Comparison of ENCODE assay signal across 1 cellular context in the genomic region with DNA sequence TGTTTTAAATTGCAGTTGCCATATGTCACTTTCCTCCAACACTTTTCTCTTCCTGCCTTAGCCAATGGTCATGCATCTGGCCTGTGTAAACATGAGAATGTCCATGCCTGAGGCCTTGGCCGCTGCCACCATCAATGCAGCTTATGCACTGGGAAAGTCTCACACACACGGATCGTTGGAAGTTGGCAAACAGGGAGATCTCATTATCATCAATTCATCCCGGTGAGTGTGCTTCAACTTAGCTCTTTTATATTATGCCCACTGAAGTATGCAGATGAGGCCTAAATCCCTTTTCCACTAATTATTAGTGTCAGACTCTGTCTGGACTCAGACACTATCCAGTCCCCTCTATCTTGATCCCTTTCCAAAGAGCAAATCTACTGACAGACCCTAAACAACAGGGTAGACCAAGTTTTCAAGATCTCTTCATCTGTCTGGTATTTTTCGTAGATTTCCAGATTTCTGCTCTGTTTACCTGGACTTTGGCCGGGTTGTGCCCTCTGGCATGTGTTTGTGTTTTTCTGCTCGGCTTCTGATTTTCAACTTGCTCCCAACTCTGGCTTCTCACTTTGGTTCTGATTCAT.
TF ChIP-seq lines count a peak whose summit lies in the region.

No MANE protein-coding gene starts in this region.

TF ChIP-seq in HepG2, 621 proteins besides CTCF, POLR2A, EP300 and RAD21 (continued from another document and continues in another):
- TF ChIP-seq, protein P1, sequence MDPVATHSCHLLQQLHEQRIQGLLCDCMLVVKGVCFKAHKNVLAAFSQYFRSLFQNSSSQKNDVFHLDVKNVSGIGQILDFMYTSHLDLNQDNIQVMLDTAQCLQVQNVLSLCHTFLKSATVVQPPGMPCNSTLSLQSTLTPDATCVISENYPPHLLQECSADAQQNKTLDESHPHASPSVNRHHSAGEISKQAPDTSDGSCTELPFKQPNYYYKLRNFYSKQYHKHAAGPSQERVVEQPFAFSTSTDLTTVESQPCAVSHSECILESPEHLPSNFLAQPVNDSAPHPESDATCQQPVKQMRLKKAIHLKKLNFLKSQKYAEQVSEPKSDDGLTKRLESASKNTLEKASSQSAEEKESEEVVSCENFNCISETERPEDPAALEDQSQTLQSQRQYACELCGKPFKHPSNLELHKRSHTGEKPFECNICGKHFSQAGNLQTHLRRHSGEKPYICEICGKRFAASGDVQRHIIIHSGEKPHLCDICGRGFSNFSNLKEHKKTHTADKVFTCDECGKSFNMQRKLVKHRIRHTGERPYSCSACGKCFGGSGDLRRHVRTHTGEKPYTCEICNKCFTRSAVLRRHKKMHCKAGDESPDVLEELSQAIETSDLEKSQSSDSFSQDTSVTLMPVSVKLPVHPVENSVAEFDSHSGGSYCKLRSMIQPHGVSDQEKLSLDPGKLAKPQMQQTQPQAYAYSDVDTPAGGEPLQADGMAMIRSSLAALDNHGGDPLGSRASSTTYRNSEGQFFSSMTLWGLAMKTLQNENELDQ (CRISPR knock-in tag; IDR thresholded peaks at IDR 0.05; ENCODE audit: borderline replicate concordance) = no peak
- TF ChIP-seq ZNF614 (CRISPR knock-in tag; IDR thresholded peaks at IDR 0.05; ENCODE audit: borderline replicate concordance) (peak; percentile 85; the same call in 1 of the 2 replicates), EZH2 (conservative IDR thresholded peaks at IDR 0.05; ENCODE audit: low read depth, low read length) (no peak), ZNF33A (CRISPR knock-in tag; IDR thresholded peaks at IDR 0.05; ENCODE audit: borderline replicate concordance) (peak; percentile 78; the same call in 1 of the 2 replicates), MAFF (IDR thresholded peaks at IDR 0.05; ENCODE audit: low read depth, low read length) (no peak), RXRB (CRISPR knock-in tag; IDR thresholded peaks at IDR 0.05; ENCODE audit: borderline replicate concordance) (peak; percentile 61), GPN1 (CRISPR knock-in tag; IDR thresholded peaks at IDR 0.05; ENCODE audit: borderline replicate concordance) (no peak), CBX2 (IDR thresholded peaks at IDR 0.05; ENCODE audit: low read depth, low read length) (no peak), CBX2 (CRISPR knock-in tag; IDR thresholded peaks at IDR 0.05; ENCODE audit: low read depth) (no peak), MATR3 (CRISPR knock-in tag; IDR thresholded peaks at IDR 0.05) (no peak), ZNF12 (CRISPR knock-in tag; IDR thresholded peaks at IDR 0.05) (peak; percentile 47; the same call in 1 of the 2 replicates), GATAD2A (CRISPR knock-in tag; IDR thresholded peaks at IDR 0.05) (peak; percentile 89), ZNF224 (CRISPR knock-in tag; IDR thresholded peaks at IDR 0.05) (no peak), PHF5A (CRISPR knock-in tag; IDR thresholded peaks at IDR 0.05; ENCODE audit: low read depth, unreplicated experiment) (no peak), ZNF605 (CRISPR knock-in tag; IDR thresholded peaks at IDR 0.05) (peak; percentile 49; the same call in 1 of the 2 replicates), ZBTB8A (CRISPR knock-in tag; IDR thresholded peaks at IDR 0.05; ENCODE audit: borderline replicate concordance, low read depth) (no peak), ZSCAN12 (CRISPR knock-in tag; IDR thresholded peaks at IDR 0.05) (no peak), ZNF124 (CRISPR knock-in tag; IDR thresholded peaks at IDR 0.05) (0 out of 2 replicates have a peak, but pooled peaks have one; percentile 51), TCF7 (IDR thresholded peaks at IDR 0.05; ENCODE audit: low read depth) (no peak), ZNF160 (CRISPR knock-in tag; IDR thresholded peaks at IDR 0.05) (no peak; the same call in 1 of the 2 replicates), ZNF703 (CRISPR knock-in tag; IDR thresholded peaks at IDR 0.05; ENCODE audit: borderline replicate concordance) (0 out of 2 replicates have a peak, but pooled peaks have one; percentile 13), ZNF180 (CRISPR knock-in tag; IDR thresholded peaks at IDR 0.05; ENCODE audit: borderline replicate concordance, low read depth) (no peak), ZNF619 (CRISPR knock-in tag; IDR thresholded peaks at IDR 0.05) (peak; percentile 30; the same call in 1 of the 2 replicates), TGIF2 (CRISPR knock-in tag; IDR thresholded peaks at IDR 0.05) (no peak)
- TF ChIP-seq, protein P2, sequence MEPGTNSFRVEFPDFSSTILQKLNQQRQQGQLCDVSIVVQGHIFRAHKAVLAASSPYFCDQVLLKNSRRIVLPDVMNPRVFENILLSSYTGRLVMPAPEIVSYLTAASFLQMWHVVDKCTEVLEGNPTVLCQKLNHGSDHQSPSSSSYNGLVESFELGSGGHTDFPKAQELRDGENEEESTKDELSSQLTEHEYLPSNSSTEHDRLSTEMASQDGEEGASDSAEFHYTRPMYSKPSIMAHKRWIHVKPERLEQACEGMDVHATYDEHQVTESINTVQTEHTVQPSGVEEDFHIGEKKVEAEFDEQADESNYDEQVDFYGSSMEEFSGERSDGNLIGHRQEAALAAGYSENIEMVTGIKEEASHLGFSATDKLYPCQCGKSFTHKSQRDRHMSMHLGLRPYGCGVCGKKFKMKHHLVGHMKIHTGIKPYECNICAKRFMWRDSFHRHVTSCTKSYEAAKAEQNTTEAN (CRISPR knock-in tag; conservative IDR thresholded peaks at IDR 0.05) = peak; percentile 37; the same call in 1 of the 2 replicates
- TF ChIP-seq, protein P3, sequence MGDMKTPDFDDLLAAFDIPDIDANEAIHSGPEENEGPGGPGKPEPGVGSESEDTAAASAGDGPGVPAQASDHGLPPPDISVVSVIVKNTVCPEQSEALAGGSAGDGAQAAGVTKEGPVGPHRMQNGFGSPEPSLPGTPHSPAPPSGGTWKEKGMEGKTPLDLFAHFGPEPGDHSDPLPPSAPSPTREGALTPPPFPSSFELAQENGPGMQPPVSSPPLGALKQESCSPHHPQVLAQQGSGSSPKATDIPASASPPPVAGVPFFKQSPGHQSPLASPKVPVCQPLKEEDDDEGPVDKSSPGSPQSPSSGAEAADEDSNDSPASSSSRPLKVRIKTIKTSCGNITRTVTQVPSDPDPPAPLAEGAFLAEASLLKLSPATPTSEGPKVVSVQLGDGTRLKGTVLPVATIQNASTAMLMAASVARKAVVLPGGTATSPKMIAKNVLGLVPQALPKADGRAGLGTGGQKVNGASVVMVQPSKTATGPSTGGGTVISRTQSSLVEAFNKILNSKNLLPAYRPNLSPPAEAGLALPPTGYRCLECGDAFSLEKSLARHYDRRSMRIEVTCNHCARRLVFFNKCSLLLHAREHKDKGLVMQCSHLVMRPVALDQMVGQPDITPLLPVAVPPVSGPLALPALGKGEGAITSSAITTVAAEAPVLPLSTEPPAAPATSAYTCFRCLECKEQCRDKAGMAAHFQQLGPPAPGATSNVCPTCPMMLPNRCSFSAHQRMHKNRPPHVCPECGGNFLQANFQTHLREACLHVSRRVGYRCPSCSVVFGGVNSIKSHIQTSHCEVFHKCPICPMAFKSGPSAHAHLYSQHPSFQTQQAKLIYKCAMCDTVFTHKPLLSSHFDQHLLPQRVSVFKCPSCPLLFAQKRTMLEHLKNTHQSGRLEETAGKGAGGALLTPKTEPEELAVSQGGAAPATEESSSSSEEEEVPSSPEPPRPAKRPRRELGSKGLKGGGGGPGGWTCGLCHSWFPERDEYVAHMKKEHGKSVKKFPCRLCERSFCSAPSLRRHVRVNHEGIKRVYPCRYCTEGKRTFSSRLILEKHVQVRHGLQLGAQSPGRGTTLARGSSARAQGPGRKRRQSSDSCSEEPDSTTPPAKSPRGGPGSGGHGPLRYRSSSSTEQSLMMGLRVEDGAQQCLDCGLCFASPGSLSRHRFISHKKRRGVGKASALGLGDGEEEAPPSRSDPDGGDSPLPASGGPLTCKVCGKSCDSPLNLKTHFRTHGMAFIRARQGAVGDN (CRISPR knock-in tag; IDR thresholded peaks at IDR 0.05) = no peak
- TF ChIP-seq, protein P4, sequence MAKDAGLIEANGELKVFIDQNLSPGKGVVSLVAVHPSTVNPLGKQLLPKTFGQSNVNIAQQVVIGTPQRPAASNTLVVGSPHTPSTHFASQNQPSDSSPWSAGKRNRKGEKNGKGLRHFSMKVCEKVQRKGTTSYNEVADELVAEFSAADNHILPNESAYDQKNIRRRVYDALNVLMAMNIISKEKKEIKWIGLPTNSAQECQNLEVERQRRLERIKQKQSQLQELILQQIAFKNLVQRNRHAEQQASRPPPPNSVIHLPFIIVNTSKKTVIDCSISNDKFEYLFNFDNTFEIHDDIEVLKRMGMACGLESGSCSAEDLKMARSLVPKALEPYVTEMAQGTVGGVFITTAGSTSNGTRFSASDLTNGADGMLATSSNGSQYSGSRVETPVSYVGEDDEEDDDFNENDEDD (CRISPR knock-in tag; IDR thresholded peaks at IDR 0.05; ENCODE audit: borderline replicate concordance) = no peak
- TF ChIP-seq, protein P5, sequence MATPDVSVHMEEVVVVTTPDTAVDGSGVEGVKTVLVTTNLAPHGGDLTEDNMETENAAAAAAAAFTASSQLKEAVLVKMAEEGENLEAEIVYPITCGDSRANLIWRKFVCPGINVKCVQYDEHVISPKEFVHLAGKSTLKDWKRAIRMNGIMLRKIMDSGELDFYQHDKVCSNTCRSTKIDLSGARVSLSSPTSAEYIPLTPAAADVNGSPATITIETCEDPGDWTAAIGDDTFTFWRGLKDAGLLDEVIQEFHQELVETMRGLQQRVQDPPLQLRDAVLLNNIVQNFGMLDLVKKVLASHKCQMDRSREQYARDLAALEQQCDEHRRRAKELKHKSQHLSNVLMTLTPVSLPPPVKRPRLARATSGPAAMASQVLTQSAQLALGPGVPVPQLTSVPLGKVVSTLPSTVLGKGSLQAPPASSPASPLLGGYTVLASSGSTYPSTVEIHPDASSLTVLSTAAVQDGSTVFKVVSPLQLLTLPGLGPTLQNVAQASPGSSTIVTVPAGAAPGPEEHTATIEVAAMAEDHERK (CRISPR knock-in tag; IDR thresholded peaks at IDR 0.05; ENCODE audit: low read depth) = no peak
- TF ChIP-seq, protein P6, sequence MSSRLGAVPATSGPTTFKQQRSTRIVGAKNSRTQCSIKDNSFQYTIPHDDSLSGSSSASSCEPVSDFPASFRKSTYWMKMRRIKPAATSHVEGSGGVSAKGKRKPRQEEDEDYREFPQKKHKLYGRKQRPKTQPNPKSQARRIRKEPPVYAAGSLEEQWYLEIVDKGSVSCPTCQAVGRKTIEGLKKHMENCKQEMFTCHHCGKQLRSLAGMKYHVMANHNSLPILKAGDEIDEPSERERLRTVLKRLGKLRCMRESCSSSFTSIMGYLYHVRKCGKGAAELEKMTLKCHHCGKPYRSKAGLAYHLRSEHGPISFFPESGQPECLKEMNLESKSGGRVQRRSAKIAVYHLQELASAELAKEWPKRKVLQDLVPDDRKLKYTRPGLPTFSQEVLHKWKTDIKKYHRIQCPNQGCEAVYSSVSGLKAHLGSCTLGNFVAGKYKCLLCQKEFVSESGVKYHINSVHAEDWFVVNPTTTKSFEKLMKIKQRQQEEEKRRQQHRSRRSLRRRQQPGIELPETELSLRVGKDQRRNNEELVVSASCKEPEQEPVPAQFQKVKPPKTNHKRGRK (CRISPR knock-in tag; IDR thresholded peaks at IDR 0.05) = no peak
- TF ChIP-seq, protein P7, sequence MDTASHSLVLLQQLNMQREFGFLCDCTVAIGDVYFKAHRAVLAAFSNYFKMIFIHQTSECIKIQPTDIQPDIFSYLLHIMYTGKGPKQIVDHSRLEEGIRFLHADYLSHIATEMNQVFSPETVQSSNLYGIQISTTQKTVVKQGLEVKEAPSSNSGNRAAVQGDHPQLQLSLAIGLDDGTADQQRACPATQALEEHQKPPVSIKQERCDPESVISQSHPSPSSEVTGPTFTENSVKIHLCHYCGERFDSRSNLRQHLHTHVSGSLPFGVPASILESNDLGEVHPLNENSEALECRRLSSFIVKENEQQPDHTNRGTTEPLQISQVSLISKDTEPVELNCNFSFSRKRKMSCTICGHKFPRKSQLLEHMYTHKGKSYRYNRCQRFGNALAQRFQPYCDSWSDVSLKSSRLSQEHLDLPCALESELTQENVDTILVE (CRISPR knock-in tag; IDR thresholded peaks at IDR 0.05) = no peak
- TF ChIP-seq, protein P8, sequence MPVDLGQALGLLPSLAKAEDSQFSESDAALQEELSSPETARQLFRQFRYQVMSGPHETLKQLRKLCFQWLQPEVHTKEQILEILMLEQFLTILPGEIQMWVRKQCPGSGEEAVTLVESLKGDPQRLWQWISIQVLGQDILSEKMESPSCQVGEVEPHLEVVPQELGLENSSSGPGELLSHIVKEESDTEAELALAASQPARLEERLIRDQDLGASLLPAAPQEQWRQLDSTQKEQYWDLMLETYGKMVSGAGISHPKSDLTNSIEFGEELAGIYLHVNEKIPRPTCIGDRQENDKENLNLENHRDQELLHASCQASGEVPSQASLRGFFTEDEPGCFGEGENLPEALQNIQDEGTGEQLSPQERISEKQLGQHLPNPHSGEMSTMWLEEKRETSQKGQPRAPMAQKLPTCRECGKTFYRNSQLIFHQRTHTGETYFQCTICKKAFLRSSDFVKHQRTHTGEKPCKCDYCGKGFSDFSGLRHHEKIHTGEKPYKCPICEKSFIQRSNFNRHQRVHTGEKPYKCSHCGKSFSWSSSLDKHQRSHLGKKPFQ (CRISPR knock-in tag; IDR thresholded peaks at IDR 0.05; ENCODE audit: insufficient replicate concordance) = no peak
- TF ChIP-seq, protein P9, sequence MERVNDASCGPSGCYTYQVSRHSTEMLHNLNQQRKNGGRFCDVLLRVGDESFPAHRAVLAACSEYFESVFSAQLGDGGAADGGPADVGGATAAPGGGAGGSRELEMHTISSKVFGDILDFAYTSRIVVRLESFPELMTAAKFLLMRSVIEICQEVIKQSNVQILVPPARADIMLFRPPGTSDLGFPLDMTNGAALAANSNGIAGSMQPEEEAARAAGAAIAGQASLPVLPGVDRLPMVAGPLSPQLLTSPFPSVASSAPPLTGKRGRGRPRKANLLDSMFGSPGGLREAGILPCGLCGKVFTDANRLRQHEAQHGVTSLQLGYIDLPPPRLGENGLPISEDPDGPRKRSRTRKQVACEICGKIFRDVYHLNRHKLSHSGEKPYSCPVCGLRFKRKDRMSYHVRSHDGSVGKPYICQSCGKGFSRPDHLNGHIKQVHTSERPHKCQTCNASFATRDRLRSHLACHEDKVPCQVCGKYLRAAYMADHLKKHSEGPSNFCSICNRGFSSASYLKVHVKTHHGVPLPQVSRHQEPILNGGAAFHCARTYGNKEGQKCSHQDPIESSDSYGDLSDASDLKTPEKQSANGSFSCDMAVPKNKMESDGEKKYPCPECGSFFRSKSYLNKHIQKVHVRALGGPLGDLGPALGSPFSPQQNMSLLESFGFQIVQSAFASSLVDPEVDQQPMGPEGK (CRISPR knock-in tag; IDR thresholded peaks at IDR 0.05) = no peak
